Comparison of ENCODE assay signal across 8 cellular contexts in genomic region chr10:33155720-33156638, GRCh38.
DNase-seq lines count a peak whose midpoint lies in the region; ATAC-seq, FAIRE-seq and TF ChIP-seq lines count a peak whose summit lies in the region.

No MANE protein-coding gene starts in this region.

- CTCF ChIA-PET in HCT116 (lab: Charles Lee): interaction anchor here (0.7 to 2.2 kb wide), 10 partner anchors 8 to 147 kb away, joined by 3 to 15 read pairs (median 4); no protein-coding TSS in a partner anchor
- CTCF ChIA-PET in activated CD8-positive, alpha-beta T cell treated with anti-CD3 and anti-CD28 coated beads for 36 hours (lab: Charles Lee): interaction anchor here (0.6 to 3.1 kb wide), 31 partner anchors 9 to 368 kb away, joined by 3 to 19 read pairs (median 4); no protein-coding TSS in a partner anchor

- intact Hi-C loops in HCT116 (cut with micrococcal nuclease): loop anchor here (1.0 to 2.0 kb wide), 2 partner anchors 146 to 361 kb away; no protein-coding TSS in a partner anchor
- intact Hi-C loops in activated CD8-positive, alpha-beta T cell treated with anti-CD3 and anti-CD28 coated beads for 36 hours (cut with micrococcal nuclease): loop anchor here (1.0 to 10.0 kb wide), 2 partner anchors 40 to 361 kb away; no protein-coding TSS in a partner anchor

- H3K4me1 ChIP-seq in HCT116 (ENCODE audit: control insufficient read depth in 1 of 2, insufficient read depth in 2 of 2, low read length in 2 of 2) (peaks cover 7 to 24% of the 10 kb centered on the region in 2 experiments; a peak in 3 of 4 replicates), Loucy (ENCODE audit: insufficient read depth, low read length, poor library complexity, severe bottlenecking) (peaks cover 15% of the 10 kb centered on the region)

- H3K9ac ChIP-seq in HCT116 (ENCODE audit: low read length): no peak overlapping the region
- no peak overlapping the region for H3K9ac ChIP-seq in Loucy (ENCODE audit: low read depth, low read length, poor library complexity, severe bottlenecking)

- no peak overlapping the region for H3K27ac Mint-ChIP-seq in activated CD8-positive, alpha-beta T cell treated with anti-CD3 and anti-CD28 coated beads for 36 hours

- H3K4me3 ChIP-seq in HCT116 (replicated peaks in 1 of 2; ENCODE audit: low read depth in 1 of 2, low read length in 2 of 2) (peak overlapping the region in 1 of 2 experiments; percentile 19; a peak in 1 of 4 replicates), Loucy (ENCODE audit: low read length, poor library complexity, severe bottlenecking) (no peak overlapping the region)

- peaks cover 27% of the 10 kb centered on the region for H3K4me1 Mint-ChIP-seq in activated CD8-positive, alpha-beta T cell treated with anti-CD3 and anti-CD28 coated beads for 36 hours (ENCODE audit: low read depth)

- ATAC-seq in HCT116: peak; percentile 97
- peak; percentile 83 for ATAC-seq in activated CD8-positive, alpha-beta T cell treated with anti-CD3 and anti-CD28 coated beads for 36 hours

- POLR2A ChIA-PET in HCT116 (lab: Charles Lee): no interaction called here
- POLR2A ChIA-PET in activated CD8-positive, alpha-beta T cell treated with anti-CD3 and anti-CD28 coated beads for 36 hours (lab: Charles Lee): interaction anchor here (3.0 kb wide), 1 partner anchor 19 kb away, joined by 23 read pairs; no protein-coding TSS in a partner anchor

- no TSS peak for BruUV-seq in HCT116 (replicated peaks; lab: Mats Ljungman, UMichigan)

- no peaks in the 10 kb centered on the region for H4K20me1 ChIP-seq in HCT116 (ENCODE audit: insufficient read depth)
- H4K20me1 ChIP-seq in Loucy (ENCODE audit: insufficient read depth, low read length, poor library complexity, severe bottlenecking): no peaks in the 10 kb centered on the region

- H3K9me2 ChIP-seq in HCT116 (ENCODE audit: insufficient read depth): no peaks in the 10 kb centered on the region
- H3K9me2 ChIP-seq in Loucy (replicated peaks; ENCODE audit: low read depth, low read length): no peaks in the 10 kb centered on the region

- H3K27me3 ChIP-seq in HCT116 (ENCODE audit: insufficient read depth, low read length) (no peaks in the 10 kb centered on the region), Loucy (ENCODE audit: insufficient read depth, low read length, poor library complexity, severe bottlenecking) (no peaks in the 10 kb centered on the region)

- H3K36me3 ChIP-seq in HCT116 (ENCODE audit: control insufficient read depth in 1 of 2, insufficient read depth in 2 of 2, low read length in 2 of 2) (no peaks in the 10 kb centered on the region), Loucy (ENCODE audit: insufficient read depth, low read length) (no peaks in the 10 kb centered on the region)

- no peak overlapping the region for H3K27ac ChIP-seq in HCT116 (ENCODE audit: low read depth, low read length)

- H3K9me3 ChIP-seq in HCT116 (ENCODE audit: control insufficient read depth in 1 of 2, insufficient read depth in 1 of 2, low read depth in 1 of 2, low read length in 2 of 2): no peaks in the 10 kb centered on the region
- H3K9me3 ChIP-seq in Loucy (ENCODE audit: insufficient read depth, low read depth, low read length): no peaks in the 10 kb centered on the region

- H3K79me2 ChIP-seq in HCT116 (ENCODE audit: insufficient read depth, low read length) (no peaks in the 10 kb centered on the region), Loucy (ENCODE audit: insufficient read depth, low read length) (no peaks in the 10 kb centered on the region)

- peak; percentile 88 for FAIRE-seq in urothelium cell line (lab: Jason Lieb, UNC)

- H2AFZ ChIP-seq in HCT116 (ENCODE audit: low read depth, low read length, poor library complexity, severe bottlenecking) (peak overlapping the region; percentile 98), Loucy (ENCODE audit: low read length) (peak overlapping the region; percentile 47)

- peak; percentile 56 for DNase-seq in stimulated activated CD4-positive, alpha-beta T cell treated with anti-CD3 and anti-CD28 coated beads, Interleukin-4, amount 100 ng/mL, for 24 hours
- DNase-seq in stimulated activated CD4-positive, alpha-beta T cell treated with anti-CD3 and anti-CD28 coated beads, Interleukin-2, amount 100 ng/mL, for 48 hours: no peak
- DNase-seq in HCT116 (ENCODE audit: low read depth, low spot score) (no peak), iPS DF 19.7 (ENCODE audit: low read depth, low spot score) (peak; percentile 17), urothelium cell line (ENCODE audit: low spot score) (peak; percentile 63), NCI-H446 treated with DMSO at 0.1 percent for 48 hours (lab: John Stamatoyannopoulos, UW) (no peak)
- peak; percentile 36 for DNase-seq in activated CD8-positive, alpha-beta T cell treated with anti-CD3 and anti-CD28 coated beads for 36 hours

- H3K36me3 Mint-ChIP-seq in activated CD8-positive, alpha-beta T cell treated with anti-CD3 and anti-CD28 coated beads for 36 hours (ENCODE audit: low read depth): no peaks in the 10 kb centered on the region

- no peaks in the 10 kb centered on the region for H3K9me3 Mint-ChIP-seq in activated CD8-positive, alpha-beta T cell treated with anti-CD3 and anti-CD28 coated beads for 36 hours

- no peak for TF ChIP-seq POLR2A in HCT116 (IDR thresholded peaks at IDR 0.05; ENCODE audit: borderline replicate concordance, extremely low read depth, insufficient read depth, insufficient read length)

- peak; percentile 91 for TF ChIP-seq RAD21 in HCT116 (IDR thresholded peaks at IDR 0.05; ENCODE audit: low read depth)

- TF ChIP-seq CTCF in HCT116 (IDR thresholded peaks at IDR 0.05 in 2 of 3, conservative IDR thresholded peaks at IDR 0.05 in 1 of 3; ENCODE audit: borderline replicate concordance in 1 of 3, insufficient read depth in 1 of 3, low read depth in 2 of 3, low read length in 2 of 3) (peak; percentile 74 to 77 (median 76); a peak in 5 of 6 replicates), Loucy (conservative IDR thresholded peaks at IDR 0.05; ENCODE audit: low read length) (peak; percentile 97)
- peak; percentile 78 for TF ChIP-seq CTCF in activated CD8-positive, alpha-beta T cell treated with anti-CD3 and anti-CD28 coated beads for 36 hours (IDR thresholded peaks at IDR 0.05)

- H3F3A ChIP-seq in Loucy (ENCODE audit: low read depth): no peaks in the 10 kb centered on the region

- RAD21 ChIA-PET in HCT116 (lab: Charles Lee; ENCODE audit: low non-redundant PET in 1 of 2, low total read pairs in 2 of 2, uncharacterized antibody in 2 of 2, unreplicated experiment in 2 of 2): interaction anchor here (1.0 to 1.3 kb wide), 4 partner anchors 40 to 147 kb away, joined by 3 to 5 read pairs (median 4); no protein-coding TSS in a partner anchor

- H3K27me3 Mint-ChIP-seq in activated CD8-positive, alpha-beta T cell treated with anti-CD3 and anti-CD28 coated beads for 36 hours: peaks cover 4% of the 10 kb centered on the region

- H3K4me2 ChIP-seq in HCT116 (ENCODE audit: low read length): peak overlapping the region; percentile 66
- no peak overlapping the region for H3K4me2 ChIP-seq in Loucy (ENCODE audit: low read depth, low read length, poor library complexity, severe bottlenecking)

- no peak overlapping the region for H3K4me3 Mint-ChIP-seq in activated CD8-positive, alpha-beta T cell treated with anti-CD3 and anti-CD28 coated beads for 36 hours

TF ChIP-seq in HCT116, 20 proteins besides CTCF, POLR2A, EP300 and RAD21:
- TF ChIP-seq YY1 (IDR thresholded peaks at IDR 0.05; ENCODE audit: extremely low read depth, insufficient replicate concordance, low read depth, low read length) (peak; percentile 33), FOSL1 (IDR thresholded peaks at IDR 0.05; ENCODE audit: low read depth) (peak; percentile 66), EZH2 (IDR thresholded peaks at IDR 0.05) (no peak), CBX3 (IDR thresholded peaks at IDR 0.05; ENCODE audit: low read depth) (no peak), SP1 (IDR thresholded peaks at IDR 0.05; ENCODE audit: low read depth) (peak; percentile 58), JUND (IDR thresholded peaks at IDR 0.05) (peak; percentile 43), CEBPB (IDR thresholded peaks at IDR 0.05; ENCODE audit: low read depth) (peak; percentile 78; the same call in 1 of the 2 replicates), SRF (IDR thresholded peaks at IDR 0.05; ENCODE audit: low read depth) (no peak)
- TF ChIP-seq, protein P1, sequence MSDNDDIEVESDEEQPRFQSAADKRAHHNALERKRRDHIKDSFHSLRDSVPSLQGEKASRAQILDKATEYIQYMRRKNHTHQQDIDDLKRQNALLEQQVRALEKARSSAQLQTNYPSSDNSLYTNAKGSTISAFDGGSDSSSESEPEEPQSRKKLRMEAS (IDR thresholded peaks at IDR 0.05): peak; percentile 17; the same call in 1 of the 2 replicates
- TF ChIP-seq, protein P2, sequence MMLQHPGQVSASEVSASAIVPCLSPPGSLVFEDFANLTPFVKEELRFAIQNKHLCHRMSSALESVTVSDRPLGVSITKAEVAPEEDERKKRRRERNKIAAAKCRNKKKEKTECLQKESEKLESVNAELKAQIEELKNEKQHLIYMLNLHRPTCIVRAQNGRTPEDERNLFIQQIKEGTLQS (IDR thresholded peaks at IDR 0.05): no peak

Comparison
In these comparisons a context has a peak if more than half of its experiments do, and no peak if none do; other contexts are left out.
1. DNase-seq: peak in stimulated activated CD4-positive, alpha-beta T cell treated with anti-CD3 and anti-CD28 coated beads, Interleukin-4, amount 100 ng/mL, for 24 hours (single experiment), activated CD8-positive, alpha-beta T cell treated with anti-CD3 and anti-CD28 coated beads for 36 hours (single experiment), iPS DF 19.7 (single experiment) and urothelium cell line (single experiment); none in stimulated activated CD4-positive, alpha-beta T cell treated with anti-CD3 and anti-CD28 coated beads, Interleukin-2, amount 100 ng/mL, for 48 hours (0 of 2), HCT116 (single experiment) and NCI-H446 treated with DMSO at 0.1 percent for 48 hours (single experiment).
2. Peak in every context shown above with its lines, with median percentiles within 50 percentile points of each other: CTCF ChIP-seq.